Comparison of ENCODE assay signal across 11 cellular contexts in the genomic region with DNA sequence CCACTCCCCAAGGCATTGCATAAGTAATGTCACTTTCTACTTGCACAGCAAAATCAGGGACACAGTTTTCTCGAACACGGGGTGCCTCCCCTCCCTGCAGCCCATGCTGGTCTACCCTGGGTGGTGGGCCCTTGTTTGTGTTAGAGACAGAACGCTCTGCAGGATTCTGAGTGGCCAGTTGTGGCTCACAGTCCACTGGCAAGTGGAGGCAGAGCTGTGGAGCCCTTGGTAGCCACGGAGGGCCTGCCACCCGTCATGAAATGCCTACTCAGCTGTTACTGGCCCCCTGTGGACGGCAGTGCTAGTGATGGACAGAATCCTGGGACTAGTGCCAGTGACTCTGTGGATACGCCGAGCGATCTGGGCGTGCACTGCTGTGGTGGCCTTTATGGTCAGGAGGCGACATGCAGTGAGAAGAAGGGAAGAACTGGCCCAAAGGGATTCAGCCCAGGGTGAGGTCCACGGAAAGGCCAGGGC. TPM values are rescaled to one million over a fixed set of nuclear protein-coding genes. Genes with fewer than 3 reads are reported as not detected.
"Had no signal": no experiment of that assay in that cellular context is flagged by ENCODE, and none has a peak within 500 bp of the region (broad histone marks: within the 10 kb centered on the region; RNA-seq: fewer than 3 reads in every experiment).

No MANE protein-coding gene starts in this region.

- H3K27ac ChIP-seq: cardiac muscle cell, transverse colon had no signal

- FAIRE-seq: TTC549 had no signal

- H3K27me3 ChIP-seq: cardiac muscle cell, transverse colon had no signal

- H3K36me3 ChIP-seq: cardiac muscle cell, transverse colon had no signal

- DNase-seq: activated CD8-positive, alpha-beta memory T cell treated with anti-CD3 and anti-CD28 coated beads, Interleukin-2, amount 10 ng/mL, durations not matched to agents 7 days and 5 days; activated gamma-delta T cell; activated naive CD8-positive, alpha-beta T cell treated with anti-CD3 and anti-CD28 coated beads for 36 hours; activated T-cell treated with anti-CD3 and anti-CD28 coated beads, Interleukin-2, amount 50 U/mL, for 4 hours; left ventricle myocardium superior; nephron progenitor cell; SIG-M5; T-helper 2 cell; transverse colon had no signal

- H3K9me3 ChIP-seq: transverse colon had no signal

- H3K4me3 ChIP-seq: cardiac muscle cell, transverse colon had no signal

- ATAC-seq: activated CD8-positive, alpha-beta memory T cell treated with anti-CD3 and anti-CD28 coated beads, Interleukin-2, amount 10 ng/mL, durations not matched to agents 7 days and 5 days; activated T-cell treated with anti-CD3 and anti-CD28 coated beads, Interleukin-2, amount 50 U/mL, for 4 hours; left ventricle myocardium superior had no signal

RNA-seq across cellular contexts. Expression of a gene that starts 54.0 kb away (rescaled TPM):
- total RNA-seq: activated CD8-positive, alpha-beta memory T cell treated with anti-CD3 and anti-CD28 coated beads, Interleukin-2, amount 10 ng/mL, durations not matched to agents 7 days and 5 days; activated naive CD8-positive, alpha-beta T cell treated with anti-CD3 and anti-CD28 coated beads for 36 hours; activated T-cell treated with anti-CD3 and anti-CD28 coated beads, Interleukin-2, amount 50 U/mL, for 4 hours; cardiac muscle cell; left ventricle myocardium superior had no signal
- polyA plus RNA-seq: cardiac muscle cell had no signal
